8 cellular contexts compared by ENCODE assay signal in genomic region chr16:57185945-57186629, GRCh38. TPM values are rescaled to one million over a fixed set of nuclear protein-coding genes. Genes with fewer than 3 reads are reported as not detected.
DNase-seq lines count a peak whose midpoint lies in the region; ATAC-seq, FAIRE-seq and TF ChIP-seq lines count a peak whose summit lies in the region.

TSS of gene PSME3IP1 (minus strand) at chr16:57186039. CDS start at chr16:57173854, 12,185 bp downstream.
TSS of gene RSPRY1 (plus strand) at chr16:57186329. CDS start at chr16:57204659, 18,330 bp downstream.

- no peak for TF ChIP-seq CTCF in AG10803 (conservative IDR thresholded peaks at IDR 0.05; ENCODE audit: low read length)

- peak; percentile 99 for DNase-seq in AG10803 (ENCODE audit: low read depth)
- peak; percentile 100 for DNase-seq in NCI-H460 (ENCODE audit: extremely low read depth, low read depth)
- DNase-seq in activated CD4-positive, CD25-positive, alpha-beta regulatory T cell treated with anti-CD3 and anti-CD28 coated beads, Interleukin-2, amount 50 U/mL, for 72 hours = peak; percentile 95
- peak; percentile 96 to 99 for DNase-seq in cerebellar nuclear complex (lab: John Stamatoyannopoulos, UW)
- DNase-seq in stimulated activated CD4-positive, alpha-beta T cell treated with anti-CD3 and anti-CD28 coated beads, Interleukin-12 subunit alpha, Interleukin-12 subunit beta, amount 100 ng/mL, for 4 hours = peak; percentile 94

- peak; percentile 56 for FAIRE-seq in islet of Langerhans (lab: Jason Lieb, UNC)

- H3K4me3 ChIP-seq in AG10803 (ENCODE audit: low read length) = peak within 1 kb of the TSS; percentile 93

- ATAC-seq in GM19043 (IDR thresholded peaks at IDR 0.05; ENCODE audit: low read depth, unreplicated experiment) (peak; percentile 95), HG03378 (IDR thresholded peaks at IDR 0.05; ENCODE audit: unreplicated experiment) (peak; percentile 82)

RNA-seq across cellular contexts. Expression of gene PSME3IP1, which starts in this region (rescaled TPM):
- total RNA-seq in NCI-H460 (2014; rRNA removed; shearing (Covaris generic)) = 143 and 150 TPM in 2 replicates
- 204 and 206 TPM in 2 replicates for polyA plus RNA-seq in NCI-H460 (2014; cell fraction: nucleus; rRNA removed)

RNA-seq across cellular contexts. Expression of gene RSPRY1, which starts in this region (rescaled TPM):
- total RNA-seq in NCI-H460 (2014; rRNA removed; shearing (Covaris generic)) = 34.6 and 44.7 TPM in 2 replicates
- polyA plus RNA-seq in NCI-H460 (2014; cell fraction: nucleus; rRNA removed) = 19.2 and 32.8 TPM in 2 replicates

Comparison
In these comparisons a context has a peak if more than half of its experiments do, and no peak if none do; other contexts are left out.
1. Peak in every context shown above with its lines: DNase-seq, ATAC-seq and H3K4me3 ChIP-seq.